ENCODE assay signal across 8 cellular contexts in the genomic region with DNA sequence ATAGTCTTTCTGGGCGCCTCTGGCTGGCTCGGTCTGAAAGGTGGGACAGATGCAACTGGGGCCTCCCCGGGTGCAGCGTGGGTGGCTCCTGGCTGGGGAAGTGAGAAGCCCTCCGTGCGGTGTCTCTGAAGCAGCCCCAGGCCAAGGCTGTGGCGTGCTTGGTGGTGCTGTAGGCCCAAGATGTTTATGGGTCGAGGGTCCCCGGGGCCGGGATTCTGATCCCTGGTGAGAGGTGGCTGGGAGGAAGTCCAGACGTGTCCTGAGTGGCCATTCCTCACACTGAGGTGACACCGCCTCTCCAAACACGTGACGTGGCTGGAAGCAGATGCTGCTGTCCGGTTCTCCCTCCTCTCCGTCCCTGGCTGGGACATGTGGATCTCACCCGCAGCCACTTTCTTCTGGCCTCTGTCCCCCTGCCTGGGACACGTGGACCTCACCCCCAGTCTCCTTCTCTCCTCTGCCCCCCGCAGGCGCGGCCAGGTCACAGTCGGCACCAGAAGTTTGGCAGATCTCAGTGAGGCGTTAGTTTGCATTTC. TPM values are rescaled to one million over a fixed set of nuclear protein-coding genes. Genes with fewer than 3 reads are reported as not detected.
DNase-seq lines count a peak whose midpoint lies in the region; ATAC-seq and TF ChIP-seq lines count a peak whose summit lies in the region.

No MANE protein-coding gene starts in this region.

- peaks cover 21% of the 10 kb centered on the region for H3K36me3 Mint-ChIP-seq in central memory CD8-positive, alpha-beta T cell (ENCODE audit: insufficient read depth)
- peaks cover 2% of the 10 kb centered on the region for H3K36me3 Mint-ChIP-seq in mesothelial cell of epicardium

- ATAC-seq in GM18907 (IDR thresholded peaks at IDR 0.05; ENCODE audit: unreplicated experiment) (peak; percentile 65), HG03103 (IDR thresholded peaks at IDR 0.05; ENCODE audit: low read depth, unreplicated experiment) (peak; percentile 49)
- ATAC-seq in central memory CD8-positive, alpha-beta T cell (replicated peaks; ENCODE audit: extremely low read depth, poor library complexity, severe bottlenecking): peak; percentile 63

- H3K4me1 ChIP-seq in BLaER1: peaks cover 82% of the 10 kb centered on the region

- H3K27ac ChIP-seq in BLaER1: peak overlapping the region; percentile 99

- peak overlapping the region; percentile 81 for H3K4me3 Mint-ChIP-seq in central memory CD8-positive, alpha-beta T cell
- peak overlapping the region; percentile 77 for H3K4me3 Mint-ChIP-seq in mesothelial cell of epicardium

- no peaks in the 10 kb centered on the region for H3K27me3 ChIP-seq in BLaER1

- H3K4me3 ChIP-seq in BLaER1: peak overlapping the region; percentile 73

- peaks cover 22% of the 10 kb centered on the region for H3K36me3 ChIP-seq in BLaER1

- H3K9me3 Mint-ChIP-seq in central memory CD8-positive, alpha-beta T cell: no peaks in the 10 kb centered on the region
- H3K9me3 Mint-ChIP-seq in mesothelial cell of epicardium: no peaks in the 10 kb centered on the region

- peak overlapping the region; percentile 96 for H3K9ac ChIP-seq in BLaER1

- no peaks in the 10 kb centered on the region for H3K27me3 Mint-ChIP-seq in central memory CD8-positive, alpha-beta T cell
- H3K27me3 Mint-ChIP-seq in mesothelial cell of epicardium (ENCODE audit: low read depth): no peaks in the 10 kb centered on the region

- H4K20me1 ChIP-seq in BLaER1: peaks cover 19% of the 10 kb centered on the region

- H3K27ac Mint-ChIP-seq in central memory CD8-positive, alpha-beta T cell (ENCODE audit: low read depth): peak overlapping the region; percentile 90
- peak overlapping the region; percentile 71 for H3K27ac Mint-ChIP-seq in mesothelial cell of epicardium

- H3K4me1 Mint-ChIP-seq in central memory CD8-positive, alpha-beta T cell: peaks cover 45% of the 10 kb centered on the region
- H3K4me1 Mint-ChIP-seq in mesothelial cell of epicardium: peaks cover 27% of the 10 kb centered on the region

- peak overlapping the region; percentile 98 for H3K4me2 ChIP-seq in BLaER1

- TF ChIP-seq CTCF in mesothelial cell of epicardium (IDR thresholded peaks at IDR 0.05; ENCODE audit: unreplicated experiment): no peak

- peaks cover 2% of the 10 kb centered on the region; the same call in 1 of the 2 replicates for H3K9me3 ChIP-seq in BLaER1

- DNase-seq in SW480 (ENCODE audit: low spot score) (peak; percentile 69), mesothelial cell of epicardium (ENCODE audit: low spot score in 2 of 2, unreplicated experiment in 2 of 2) (no peak), hippocampal formation (lab: John Stamatoyannopoulos, UW) (no peak)
- no peak for DNase-seq in central memory CD8-positive, alpha-beta T cell (ENCODE audit: low spot score in 2 of 2)
- DNase-seq in stimulated activated naive CD4-positive, alpha-beta T cell treated with Interleukin-2 at 50 U/mL for 16 hours (lab: John Stamatoyannopoulos, UW): peak; percentile 63

RNA-seq across cellular contexts. Expression of gene RTP5, which starts 12.6 kb away (rescaled TPM):
- total RNA-seq in mesothelial cell of epicardium: not detected in 3 replicates

RNA-seq across cellular contexts. Expression of gene PDCD1, which starts 23.5 kb away (rescaled TPM):
- not detected in 3 replicates for total RNA-seq in mesothelial cell of epicardium

Comparison
In these comparisons a context has a peak if more than half of its experiments do, and no peak if none do; other contexts are left out.
1. DNase-seq: peak in SW480 (single experiment) and stimulated activated naive CD4-positive, alpha-beta T cell treated with Interleukin-2 at 50 U/mL for 16 hours (single experiment); none in central memory CD8-positive, alpha-beta T cell (0 of 2), mesothelial cell of epicardium (0 of 2) and hippocampal formation (0 of 2).
2. Peak in every context shown above with its lines, with median percentiles within 50 percentile points of each other: ATAC-seq.